Comparison of ENCODE assay signal across 31 cellular contexts in genomic region chr6:122141246-122141645, GRCh38.
"Had no signal": no experiment of that assay in that cellular context is flagged by ENCODE, and none has a peak within 500 bp of the region (broad histone marks: within the 10 kb centered on the region; RNA-seq: fewer than 3 reads in every experiment).

No MANE protein-coding gene starts in this region.

- H3K36me3 ChIP-seq: adrenal gland, ascending aorta, brain microvascular endothelial cell, breast epithelium, cardiac muscle cell had no signal

- ATAC-seq: activated naive CD4-positive, alpha-beta T cell treated with anti-CD3 and anti-CD28 coated beads, Interleukin-2, amount 50 U/mL, for 72 hours; activated naive CD8-positive, alpha-beta T cell treated with anti-CD3 and anti-CD28 coated beads, Interleukin-2, amount 50 U/mL, for 24 hours; activated T-cell treated with anti-CD3 and anti-CD28 coated beads, Interleukin-2, amount 50 U/mL, for 4 hours; activated T-cell treated with anti-CD3 and anti-CD28 coated beads, Interleukin-2, amount 50 U/mL, for 72 hours; activated T-helper 17 cell treated with anti-CD3 and anti-CD28 coated beads, Interleukin-2, amount 50 U/mL, for 72 hours; body of pancreas had no signal

- H3K27me3 ChIP-seq: adrenal gland, ascending aorta, body of pancreas, brain microvascular endothelial cell, breast epithelium, cardiac muscle cell had no signal

- H3K4me3 ChIP-seq: adrenal gland, ascending aorta, body of pancreas, breast epithelium, cardiac muscle cell had no signal

- H3K27ac ChIP-seq: adrenal gland, ascending aorta, body of pancreas, brain microvascular endothelial cell, breast epithelium, cardiac muscle cell had no signal

- H3K9me3 ChIP-seq: adrenal gland, ascending aorta, body of pancreas, breast epithelium had no signal

- H3K4me1 ChIP-seq: adrenal gland, ascending aorta, body of pancreas, breast epithelium had no signal

- DNase-seq: activated effector memory CD4-positive, alpha-beta T cell treated with anti-CD3 and anti-CD28 coated beads, Interleukin-2, amount 50 U/mL, for 16 hours; activated effector memory CD4-positive, alpha-beta T cell treated with Interleukin-2 at 50 U/mL for 16 hours; activated gamma-delta T cell; activated gamma-delta T cell treated with Interleukin-2 at 50 U/mL for 16 hours; activated naive CD4-positive, alpha-beta T cell; activated naive CD4-positive, alpha-beta T cell treated with anti-CD3 and anti-CD28 coated beads for 36 hours; activated naive CD4-positive, alpha-beta T cell treated with anti-CD3 and anti-CD28 coated beads, Interleukin-2, amount 10 ng/mL, durations not matched to agents 7 days and 5 days; activated naive CD4-positive, alpha-beta T cell treated with anti-CD3 and anti-CD28 coated beads, Interleukin-2, amount 50 U/mL, for 16 hours; activated naive CD4-positive, alpha-beta T cell treated with Interleukin-2 at 50 U/mL for 16 hours; activated naive CD8-positive, alpha-beta T cell treated with anti-CD3 and anti-CD28 coated beads for 36 hours; activated naive CD8-positive, alpha-beta T cell treated with anti-CD3 and anti-CD28 coated beads, Interleukin-2, amount 10 ng/mL, durations not matched to agents 7 days and 5 days; activated naive CD8-positive, alpha-beta T cell treated with anti-CD3 and anti-CD28 coated beads, Interleukin-2, amount 50 U/mL, for 24 hours; activated T-cell treated with anti-CD3 and anti-CD28 coated beads, Interleukin-2, amount 50 U/mL, for 24 hours; activated T-cell treated with anti-CD3 and anti-CD28 coated beads, Interleukin-2, amount 50 U/mL, for 4 hours; activated T-cell treated with anti-CD3 and anti-CD28 coated beads, Interleukin-2, amount 50 U/mL, for 48 hours; activated T-cell treated with anti-CD3 and anti-CD28 coated beads, Interleukin-2, amount 50 U/mL, for 72 hours; adrenal gland; amniotic stem cell; amygdala; anterior cingulate cortex; aorta; body of pancreas; brain microvascular endothelial cell; caudate nucleus; central memory CD4-positive, alpha-beta T cell; cerebellar nuclear complex had no signal
